Comparison of ENCODE assay signal across 9 cellular contexts in the genomic region with DNA sequence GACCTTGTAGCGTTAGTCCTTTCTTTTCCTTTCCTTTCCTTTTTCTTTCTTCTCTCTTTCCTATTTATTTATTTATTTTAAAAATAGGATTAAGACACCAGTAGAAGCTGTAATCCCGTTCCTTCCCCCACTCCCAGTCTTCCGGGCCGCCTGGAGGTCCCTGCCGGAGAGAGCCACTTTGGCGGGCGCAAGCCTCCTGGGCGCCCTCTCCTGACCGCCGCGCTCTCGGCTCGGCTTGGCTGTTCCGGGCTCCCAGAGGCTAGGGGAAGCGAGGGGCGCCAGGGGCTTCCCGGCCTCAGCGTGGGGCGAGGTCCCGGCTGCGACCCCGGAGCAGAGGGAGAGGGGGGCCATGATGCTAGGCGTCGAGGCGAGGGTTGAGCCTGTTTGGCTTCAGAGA. TPM values are rescaled to one million over a fixed set of nuclear protein-coding genes. Genes with fewer than 3 reads are reported as not detected.
A peak's percentile ranks its signal among the peaks of the same experiment; 100 is the strongest.
DNase-seq lines count a peak whose midpoint lies in the region; ATAC-seq and TF ChIP-seq lines count a peak whose summit lies in the region.
"Had no signal": no experiment of that assay in that cellular context is flagged by ENCODE, and none has a peak within 500 bp of the region (broad histone marks: within the 10 kb centered on the region; RNA-seq: fewer than 3 reads in every experiment).

No MANE protein-coding gene starts in this region.

- H2BK15ac ChIP-seq in mesenchymal stem cell (ENCODE audit: low read depth, poor library complexity, severe bottlenecking) = peak overlapping the region; percentile 30

- H4K8ac ChIP-seq in mesenchymal stem cell (ENCODE audit: low read length) = peak overlapping the region; percentile 86

- peaks cover 4% of the 10 kb centered on the region for H3K79me1 ChIP-seq in mesenchymal stem cell (replicated peaks; ENCODE audit: low read length, poor library complexity, severe bottlenecking)

- peak overlapping the region; percentile 99 for H3K9ac ChIP-seq in mesenchymal stem cell (ENCODE audit: low read length)

- H3K18ac ChIP-seq in mesenchymal stem cell (ENCODE audit: low read depth in 1 of 2, low read length in 2 of 2) = peak overlapping the region; percentile 99 to 100

- peak overlapping the region; percentile 58 for H2BK5ac ChIP-seq in mesenchymal stem cell (ENCODE audit: low read depth, low read length, poor library complexity, severe bottlenecking)

- intact Hi-C loops in esophagus muscularis mucosa (cut with DNase I) (no loop called here), thyroid gland (cut with DNase I) (loop anchor here (10.0 kb wide), 1 partner anchor 249 kb away; no protein-coding TSS in a partner anchor)

- H3K14ac ChIP-seq in mesenchymal stem cell (ENCODE audit: low read length in 2 of 2) = peak overlapping the region; percentile 58 to 100

- H3K4me3 ChIP-seq in esophagus muscularis mucosa = peak overlapping the region; percentile 77 to 85 (median 80)
- H3K4me3 ChIP-seq in mesenchymal stem cell (ENCODE audit: insufficient read depth in 1 of 2, low read depth in 1 of 2, low read length in 2 of 2) = peak overlapping the region; percentile 60 to 72
- peak overlapping the region in 2 of 3 donors; percentile 13 to 26 for H3K4me3 ChIP-seq in thyroid gland (replicated peaks in 1 of 3)
- H3K4me3 ChIP-seq in HAP-1 = no peak overlapping the region

- TF ChIP-seq CTCF in esophagus muscularis mucosa (IDR thresholded peaks at IDR 0.05) (peak in 1 of 3 experiments; percentile 23), thyroid gland (IDR thresholded peaks at IDR 0.05) (peak in 1 of 6 experiments; percentile 27)

- no peak for TF ChIP-seq EP300 in esophagus muscularis mucosa (IDR thresholded peaks at IDR 0.05)

- peak overlapping the region; percentile 20 to 99 for H2BK12ac ChIP-seq in mesenchymal stem cell (ENCODE audit: low read length in 2 of 2)

- peak overlapping the region; percentile 98 for H2BK120ac ChIP-seq in mesenchymal stem cell (ENCODE audit: low read depth, low read length)

- in situ Hi-C loops in HAP-1 (cut with MboI; ENCODE audit: low sequenced_read_pairs) = loop anchor here (25.0 kb wide), 3 partner anchors 242 to 1017 kb away; no protein-coding TSS in a partner anchor

- H3K27ac ChIP-seq in esophagus muscularis mucosa (replicated peaks in 1 of 4) (peak overlapping the region; percentile 86 to 98 (median 93)), mesenchymal stem cell (ENCODE audit: low read length, poor library complexity, severe bottlenecking) (no peak overlapping the region), thyroid gland (peak overlapping the region; percentile 59 to 73 (median 69))

- H2AK5ac ChIP-seq in mesenchymal stem cell (ENCODE audit: low read length, severe bottlenecking) = no peak overlapping the region

- no peak for ATAC-seq in HG02840 (IDR thresholded peaks at IDR 0.05; ENCODE audit: low FRiP score, unreplicated experiment)

- H3K9me3 ChIP-seq in esophagus muscularis mucosa (no peaks in the 10 kb centered on the region), mesenchymal stem cell (ENCODE audit: control insufficient read depth, low read length) (no peaks in the 10 kb centered on the region), thyroid gland (no peaks in the 10 kb centered on the region), HAP-1 (no peaks in the 10 kb centered on the region)

- H3K4ac ChIP-seq in mesenchymal stem cell (ENCODE audit: low read depth in 1 of 2, low read length in 2 of 2) = peak overlapping the region; percentile 61 to 99

- no peaks in the 10 kb centered on the region for H3K27me3 ChIP-seq in esophagus muscularis mucosa
- H3K27me3 ChIP-seq in mesenchymal stem cell (ENCODE audit: control insufficient read depth in 1 of 2, insufficient read depth in 1 of 2, low read length in 2 of 2) = peaks cover 0 to 10% of the 10 kb centered on the region in 2 experiments
- no peaks in the 10 kb centered on the region for H3K27me3 ChIP-seq in thyroid gland
- no peaks in the 10 kb centered on the region for H3K27me3 ChIP-seq in HAP-1 (ENCODE audit: low read depth)

- H3K4me2 ChIP-seq in mesenchymal stem cell (ENCODE audit: low read length, poor library complexity, severe bottlenecking) = peak overlapping the region; percentile 94

- H4K91ac ChIP-seq in mesenchymal stem cell (ENCODE audit: low read length) = peak overlapping the region; percentile 98

- TF ChIP-seq POLR2A in esophagus muscularis mucosa (IDR thresholded peaks at IDR 0.05; ENCODE audit: low read depth) = no peak
- no peak for TF ChIP-seq POLR2A in thyroid gland (IDR thresholded peaks at IDR 0.05)

- peak overlapping the region; percentile 3 for H2AFZ ChIP-seq in mesenchymal stem cell (ENCODE audit: low read depth, low read length)

- H3K36me3 ChIP-seq in esophagus muscularis mucosa (peaks cover 0 to 25% (median 9%) of the 10 kb centered on the region in 4 donors), mesenchymal stem cell (ENCODE audit: control insufficient read depth in 1 of 2, insufficient read depth in 2 of 2, low read depth in 1 of 2, low read length in 2 of 2) (peaks cover 6 to 13% of the 10 kb centered on the region in 2 experiments), thyroid gland (no peaks in the 10 kb centered on the region), HAP-1 (replicated peaks) (peaks cover 28% of the 10 kb centered on the region)

- H3K4me1 ChIP-seq in esophagus muscularis mucosa (peaks cover 0 to 51% (median 44%) of the 10 kb centered on the region in 4 donors), mesenchymal stem cell (ENCODE audit: control insufficient read depth, insufficient read depth, low read depth, low read length) (peaks cover 18% of the 10 kb centered on the region), thyroid gland (peaks cover 0 to 13% of the 10 kb centered on the region in 2 donors), HAP-1 (peaks cover 19% of the 10 kb centered on the region)

- peak overlapping the region; percentile 64 to 96 for H3K23ac ChIP-seq in mesenchymal stem cell (ENCODE audit: low read length in 2 of 2)

- 18% methylated on average over 24 of the region's 25 CpGs for WGBS in esophagus muscularis mucosa
- WGBS in mesenchymal stem cell = 1% methylated on average over 24 of the region's 25 CpGs
- WGBS in thyroid gland, 2 donors = 4 to 7% methylated on average over 23 to 24 of the region's 25 CpGs

- DNase-seq in KG1 (lab: John Stamatoyannopoulos, UW) (peak; percentile 45), esophagus muscularis mucosa (ENCODE audit: extremely low spot score) (no peak), mesenchymal stem cell (peak; percentile 74), thyroid gland (peak in 1 of 2 donors; percentile 14), HAP-1 (ENCODE audit: low spot score in 2 of 2) (no peak), HuH-7 (ENCODE audit: low spot score) (no peak), NCI-H1105 (lab: John Stamatoyannopoulos, UW) (no peak)
- DNase-seq: effector memory CD4-positive, alpha-beta T cell had no signal

RNA-seq across cellular contexts. Expression of a gene that starts 10.9 kb away (rescaled TPM):
- total RNA-seq in esophagus muscularis mucosa (100 to 1,000 TPM in 3 of 4 donors, 10 to 100 TPM in 1; 89.8 to 166 (median 132) TPM), thyroid gland (10 to 100 TPM in 2 of 4 donors, 1 to 10 TPM in 2; 6.8 to 11.8 (median 9.4) TPM)
- 24.4 TPM for polyA plus RNA-seq in mesenchymal stem cell (2013, experiment 1 of 2)
- polyA plus RNA-seq in mesenchymal stem cell (2013, experiment 2 of 2) = 23.5 TPM

Comparison
In these comparisons a context has a peak if more than half of its experiments do, and no peak if none do; other contexts are left out.
1. DNase-seq: peak in KG1 (single experiment) and mesenchymal stem cell (single experiment); none in esophagus muscularis mucosa (single experiment), HAP-1 (0 of 2), HuH-7 (single experiment) and NCI-H1105 (single experiment).
2. RNA of a gene that starts 10.9 kb away (total RNA-seq): 89.8 to 166 TPM in esophagus muscularis mucosa; 6.8 to 11.8 TPM in thyroid gland; every median in the first group is over 4 times any median in the second.